Comparison of ENCODE assay signal across 7 cellular contexts in genomic region chr10:97574374-97575100, GRCh38. TPM values are rescaled to one million over a fixed set of nuclear protein-coding genes. Genes with fewer than 3 reads are reported as not detected.
DNase-seq lines count a peak whose midpoint lies in the region; ATAC-seq and TF ChIP-seq lines count a peak whose summit lies in the region.

No MANE protein-coding gene starts in this region.

- peaks cover 29% of the 10 kb centered on the region for H3K4me1 ChIP-seq in foreskin keratinocyte

- no peak for TF ChIP-seq CTCF in foreskin keratinocyte (conservative IDR thresholded peaks at IDR 0.05)
- TF ChIP-seq CTCF in retinal pigment epithelial cell (conservative IDR thresholded peaks at IDR 0.05; ENCODE audit: low read depth, low read length), result no peak

- ATAC-seq in foreskin keratinocyte (peak; percentile 40), HG03025 (IDR thresholded peaks at IDR 0.05; ENCODE audit: low FRiP score, unreplicated experiment) (no peak), GM18520 (IDR thresholded peaks at IDR 0.05; ENCODE audit: unreplicated experiment) (no peak)

- no peak overlapping the region for H3K27ac ChIP-seq in foreskin keratinocyte

- no peaks in the 10 kb centered on the region for H3K27me3 ChIP-seq in foreskin keratinocyte

- DNase-seq in HT1080 (ENCODE audit: low read depth), result peak; percentile 97
- peak; percentile 90 for DNase-seq in RPMI8226
- peak; percentile 68 to 89 for DNase-seq in foreskin keratinocyte
- DNase-seq in retinal pigment epithelial cell (ENCODE audit: low read depth), result peak; percentile 91
- DNase-seq in medulla oblongata (ENCODE audit: extremely low spot score), result no peak

- H3K4me3 ChIP-seq in retinal pigment epithelial cell (ENCODE audit: low read length), result no peak overlapping the region

RNA-seq across cellular contexts. Expression of gene ANKRD2, which starts 2.0 kb away (rescaled TPM):
- not detected in 2 replicates for total RNA-seq in HT1080 (2014; rRNA removed; shearing (Covaris generic))
- 0.05 TPM in 1 of 2 replicates, not detected in the other for polyA plus RNA-seq in HT1080 (2015; cell fraction: cytosol; rRNA removed)
- 0.13 TPM in 1 of 2 replicates, not detected in the other for polyA plus RNA-seq in HT1080 (2015; cell fraction: nucleus; rRNA removed)
- total RNA-seq in foreskin keratinocyte, result 1.1 and 1.6 TPM in 2 replicates
- 1.2 and 2.1 TPM in 2 replicates for polyA plus RNA-seq in foreskin keratinocyte

RNA-seq across cellular contexts. Expression of gene HOGA1, which starts 9.7 kb away (rescaled TPM):
- total RNA-seq in HT1080 (2014; rRNA removed; shearing (Covaris generic)), result 0.53 TPM in 1 of 2 replicates, not detected in the other
- polyA plus RNA-seq in HT1080 (2015; cell fraction: cytosol; rRNA removed), result 0.16 and 0.72 TPM in 2 replicates
- 1.2 and 2.0 TPM in 2 replicates for polyA plus RNA-seq in HT1080 (2015; cell fraction: nucleus; rRNA removed)
- 0.48 and 0.56 TPM in 2 replicates for total RNA-seq in foreskin keratinocyte
- polyA plus RNA-seq in foreskin keratinocyte, result 0.38 and 0.51 TPM in 2 replicates

RNA-seq across cellular contexts. Expression of gene C10orf62, which starts 15.0 kb away (rescaled TPM):
- total RNA-seq in HT1080 (2014; rRNA removed; shearing (Covaris generic)), result not detected in 2 replicates
- not detected in 2 replicates for polyA plus RNA-seq in HT1080 (2015; cell fraction: cytosol; rRNA removed)
- 0.46 TPM in 1 of 2 replicates, not detected in the other for polyA plus RNA-seq in HT1080 (2015; cell fraction: nucleus; rRNA removed)
- not detected in 2 replicates for total RNA-seq in foreskin keratinocyte
- not detected in 2 replicates for polyA plus RNA-seq in foreskin keratinocyte

RNA-seq across cellular contexts. Expression of gene MORN4, which starts 58.8 kb away (rescaled TPM):
- total RNA-seq in HT1080 (2014; rRNA removed; shearing (Covaris generic)), result 1.9 and 3.6 TPM in 2 replicates
- polyA plus RNA-seq in HT1080 (2015; cell fraction: cytosol; rRNA removed), result 12.6 and 13.8 TPM in 2 replicates
- 6.4 and 11.0 TPM in 2 replicates for polyA plus RNA-seq in HT1080 (2015; cell fraction: nucleus; rRNA removed)
- total RNA-seq in foreskin keratinocyte, result 7.4 and 9.7 TPM in 2 replicates
- polyA plus RNA-seq in foreskin keratinocyte, result 8.9 and 11.3 TPM in 2 replicates
